In the genomic region with DNA sequence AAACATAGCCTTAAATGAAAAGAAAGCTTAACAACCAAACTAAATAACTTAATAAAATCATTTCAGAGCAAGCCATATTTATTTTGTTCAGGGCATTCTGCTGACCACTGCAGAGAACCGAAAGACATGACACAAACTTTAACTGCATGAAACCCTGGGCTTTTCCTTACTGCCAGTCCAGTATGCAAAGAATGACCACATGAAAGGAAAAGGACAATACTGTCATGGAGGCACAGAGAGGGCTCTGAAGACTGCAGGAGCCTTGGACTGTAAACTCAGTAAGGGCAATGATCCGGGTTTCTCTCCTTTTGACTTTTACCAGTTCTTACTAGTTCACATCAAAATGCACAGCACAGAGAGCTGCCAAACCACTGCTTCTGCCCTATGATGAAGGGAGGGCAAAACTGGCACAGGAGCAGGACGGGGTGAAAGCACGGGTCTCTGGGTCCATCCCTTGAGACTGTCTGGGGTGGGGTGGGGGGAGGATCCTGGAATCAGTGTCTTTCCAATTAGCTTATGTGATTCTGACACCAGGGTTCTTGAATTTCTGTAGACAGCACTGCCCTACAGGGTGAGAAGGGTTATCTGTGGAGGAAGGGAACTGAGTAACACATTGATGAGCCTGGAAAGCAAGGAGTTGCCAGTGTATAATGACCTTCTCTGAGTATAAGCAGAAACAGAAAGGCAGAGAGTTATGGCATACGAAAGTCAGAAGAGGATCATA, we compare ENCODE assay signal across 17 cellular contexts. TPM values are rescaled to one million over a fixed set of nuclear protein-coding genes. Genes with fewer than 3 reads are reported as not detected.
DNase-seq lines count a peak whose midpoint lies in the region; ATAC-seq, FAIRE-seq and TF ChIP-seq lines count a peak whose summit lies in the region.
"Had no signal": no experiment of that assay in that cellular context is flagged by ENCODE, and none has a peak within 500 bp of the region (broad histone marks: within the 10 kb centered on the region; RNA-seq: fewer than 3 reads in every experiment).

No MANE protein-coding gene starts in this region.

- BruUV-seq in endothelial cell of umbilical vein (replicated peaks; lab: Mats Ljungman, UMichigan) = no TSS peak

- TF ChIP-seq POLR2A in heart left ventricle (IDR thresholded peaks at IDR 0.05) = no peak
- no peak for TF ChIP-seq POLR2A in endothelial cell of umbilical vein (IDR thresholded peaks at IDR 0.05; ENCODE audit: low read depth, low read length)
- TF ChIP-seq POLR2A in uterus (IDR thresholded peaks at IDR 0.05) = no peak

- POLR2A ChIA-PET in endothelial cell of umbilical vein (lab: Charles Lee) = no interaction called here

- CTCF ChIA-PET in endothelial cell of umbilical vein (lab: Charles Lee) = interaction anchor here (1.4 to 1.5 kb wide), 2 partner anchors 12 to 23 kb away, joined by 4 to 5 read pairs; no protein-coding TSS in a partner anchor

- no peak overlapping the region for H2AFZ ChIP-seq in endothelial cell of umbilical vein (ENCODE audit: low read depth, low read length)

- no peaks in the 10 kb centered on the region for H3K27me3 Mint-ChIP-seq in natural killer cell treated with Interleukin-12 subunit alpha and Interleukin-12 subunit beta and Interleukin-15 and Interleukin-18, amount 100 ng/mL, for 72 hours
- no peaks in the 10 kb centered on the region for H3K27me3 Mint-ChIP-seq in type B pancreatic cell
- H3K27me3 Mint-ChIP-seq: activated T-helper 17 cell treated with anti-CD3 and anti-CD28 coated beads, Interleukin-2, amount 50 U/mL, for 72 hours had no signal

- ATAC-seq in heart left ventricle = peak in 3 of 4 donors; percentile 37 to 49 (median 41)
- peak; percentile 31 to 52 for ATAC-seq in natural killer cell treated with Interleukin-12 subunit alpha and Interleukin-12 subunit beta and Interleukin-15 and Interleukin-18, amount 100 ng/mL, for 72 hours
- ATAC-seq: CD8-positive, alpha-beta T cell; PC-3 had no signal

- no peak overlapping the region for H3K9ac ChIP-seq in endothelial cell of umbilical vein (replicated peaks; ENCODE audit: extremely low read depth, insufficient read depth, low read length)

- FAIRE-seq in endothelial cell of umbilical vein (lab: Jason Lieb, UNC) = peak; percentile 38
- FAIRE-seq: keratinocyte had no signal

- H3K79me2 ChIP-seq in endothelial cell of umbilical vein (ENCODE audit: control insufficient read depth, insufficient read depth, low read length) = no peaks in the 10 kb centered on the region

- H3K4me3 Mint-ChIP-seq in natural killer cell treated with Interleukin-12 subunit alpha and Interleukin-12 subunit beta and Interleukin-15 and Interleukin-18, amount 100 ng/mL, for 72 hours = peak overlapping the region; percentile 66
- no peak overlapping the region for H3K4me3 Mint-ChIP-seq in type B pancreatic cell
- H3K4me3 Mint-ChIP-seq: activated T-helper 17 cell treated with anti-CD3 and anti-CD28 coated beads, Interleukin-2, amount 50 U/mL, for 72 hours; CD8-positive, alpha-beta T cell had no signal

- no peaks in the 10 kb centered on the region for H3K36me3 Mint-ChIP-seq in natural killer cell treated with Interleukin-12 subunit alpha and Interleukin-12 subunit beta and Interleukin-15 and Interleukin-18, amount 100 ng/mL, for 72 hours
- peaks cover 26% of the 10 kb centered on the region for H3K36me3 Mint-ChIP-seq in type B pancreatic cell

- H3K27me3 ChIP-seq in heart left ventricle = no peaks in the 10 kb centered on the region
- no peaks in the 10 kb centered on the region for H3K27me3 ChIP-seq in right atrium auricular region
- H3K27me3 ChIP-seq in endothelial cell of umbilical vein (ENCODE audit: control insufficient read depth in 2 of 2, insufficient read depth in 2 of 2, low read length in 2 of 2) = no peaks in the 10 kb centered on the region
- no peaks in the 10 kb centered on the region for H3K27me3 ChIP-seq in uterus
- H3K27me3 ChIP-seq: tibial nerve had no signal

- H3K9me3 ChIP-seq in heart left ventricle (no peaks in the 10 kb centered on the region), right atrium auricular region (no peaks in the 10 kb centered on the region), endothelial cell of umbilical vein (replicated peaks; ENCODE audit: control insufficient read depth, insufficient read depth, low read length) (no peaks in the 10 kb centered on the region), uterus (no peaks in the 10 kb centered on the region)
- H3K9me3 ChIP-seq: tibial nerve had no signal

- no peaks in the 10 kb centered on the region for H3K9me1 ChIP-seq in endothelial cell of umbilical vein (replicated peaks; ENCODE audit: control insufficient read depth, extremely low read depth, insufficient read depth, low read length)

- no peak overlapping the region for H3K4me2 ChIP-seq in endothelial cell of umbilical vein (ENCODE audit: insufficient read depth, low read length)

- H3K27ac ChIP-seq in heart left ventricle (peak overlapping the region in 7 of 12 donors; percentile 1 to 50 (median 12)), right atrium auricular region (no peak overlapping the region), endothelial cell of umbilical vein (ENCODE audit: insufficient read depth, low read depth, low read length) (peak overlapping the region; percentile 14), uterus (no peak overlapping the region)
- H3K27ac ChIP-seq: VCaP had no signal

- H3K36me3 ChIP-seq in heart left ventricle (peaks cover 0 to 8% (median 0%) of the 10 kb centered on the region in 9 donors), right atrium auricular region (no peaks in the 10 kb centered on the region), endothelial cell of umbilical vein (ENCODE audit: control insufficient read depth in 2 of 2, extremely low read depth in 1 of 2, insufficient read depth in 2 of 2, low read length in 2 of 2) (no peaks in the 10 kb centered on the region), uterus (no peaks in the 10 kb centered on the region)

- dilution Hi-C loops in endothelial cell of umbilical vein (cut with MboI; ENCODE audit: extremely low pct_ligation_motif_present, low sequenced_read_pairs) = no loop called here

- TF ChIP-seq CTCF in heart left ventricle (IDR thresholded peaks at IDR 0.05) = no peak
- TF ChIP-seq CTCF in right atrium auricular region (IDR thresholded peaks at IDR 0.05) = no peak
- no peak for TF ChIP-seq CTCF in endothelial cell of umbilical vein (IDR thresholded peaks at IDR 0.05; ENCODE audit: extremely low read depth in 1 of 2, insufficient read depth in 1 of 2, low read depth in 1 of 2, low read length in 2 of 2)
- no peak for TF ChIP-seq CTCF in type B pancreatic cell (conservative IDR thresholded peaks at IDR 0.05)
- TF ChIP-seq CTCF in uterus (IDR thresholded peaks at IDR 0.05) = no peak

- DNase-seq in heart left ventricle (no peak), right atrium auricular region (ENCODE audit: low spot score) (no peak), endothelial cell of umbilical vein (ENCODE audit: low read depth, low spot score) (no peak), type B pancreatic cell (ENCODE audit: extremely low spot score, unreplicated experiment) (no peak), NCI-H2171 treated with DMSO at 0.1 percent for 48 hours (lab: John Stamatoyannopoulos, UW) (no peak), GOT3 (lab: John Stamatoyannopoulos, UW) (no peak), uterus (no peak)
- no peak for DNase-seq in natural killer cell treated with Interleukin-12 subunit alpha and Interleukin-12 subunit beta and Interleukin-15 and Interleukin-18, amount 100 ng/mL, for 72 hours (ENCODE audit: low spot score)
- DNase-seq: activated CD8-positive, alpha-beta memory T cell treated with anti-CD3 and anti-CD28 coated beads for 24 hours; CD8-positive, alpha-beta T cell; NCI-H187 treated with DMSO at 0.1 percent for 48 hours; stimulated activated CD4-positive, alpha-beta T cell treated with anti-CD3 and anti-CD28 coated beads, Interleukin-1b, Interleukin-23, amount 100 ng/mL, for 48 hours had no signal

- 67 to 87% (median 69%) methylated on average over 5 of the region's 5 CpGs for WGBS in heart left ventricle, 4 donors

- peak overlapping the region; percentile 30 to 65 for H3K27ac Mint-ChIP-seq in natural killer cell treated with Interleukin-12 subunit alpha and Interleukin-12 subunit beta and Interleukin-15 and Interleukin-18, amount 100 ng/mL, for 72 hours
- H3K27ac Mint-ChIP-seq in type B pancreatic cell = peak overlapping the region; percentile 59
- H3K27ac Mint-ChIP-seq: activated T-helper 17 cell treated with anti-CD3 and anti-CD28 coated beads, Interleukin-2, amount 50 U/mL, for 72 hours; CD8-positive, alpha-beta T cell had no signal

- H3K4me1 ChIP-seq in heart left ventricle (peaks cover 0 to 37% (median 9%) of the 10 kb centered on the region in 12 donors), right atrium auricular region (peaks cover 0 to 20% of the 10 kb centered on the region in 2 donors), endothelial cell of umbilical vein (ENCODE audit: control insufficient read depth, extremely low read depth, insufficient read depth, low read length) (peaks cover 20% of the 10 kb centered on the region), uterus (no peaks in the 10 kb centered on the region)

- peaks cover 23 to 29% of the 10 kb centered on the region in 2 donors for H3K4me1 Mint-ChIP-seq in natural killer cell treated with Interleukin-12 subunit alpha and Interleukin-12 subunit beta and Interleukin-15 and Interleukin-18, amount 100 ng/mL, for 72 hours (ENCODE audit: low read depth in 2 of 2)
- H3K4me1 Mint-ChIP-seq in type B pancreatic cell (ENCODE audit: unreplicated experiment) = peaks cover 13% of the 10 kb centered on the region
- H3K4me1 Mint-ChIP-seq: activated T-helper 17 cell treated with anti-CD3 and anti-CD28 coated beads, Interleukin-2, amount 50 U/mL, for 72 hours had no signal

- H3K9me3 Mint-ChIP-seq in natural killer cell treated with Interleukin-12 subunit alpha and Interleukin-12 subunit beta and Interleukin-15 and Interleukin-18, amount 100 ng/mL, for 72 hours = no peaks in the 10 kb centered on the region
- H3K9me3 Mint-ChIP-seq in type B pancreatic cell = peaks cover 5% of the 10 kb centered on the region
- H3K9me3 Mint-ChIP-seq: activated T-helper 17 cell treated with anti-CD3 and anti-CD28 coated beads, Interleukin-2, amount 50 U/mL, for 72 hours; CD8-positive, alpha-beta T cell had no signal

- intact Hi-C loops in heart left ventricle (cut with DNase I) (no loop called here), endothelial cell of umbilical vein (cut with micrococcal nuclease) (loop anchor here (1.0 to 2.0 kb wide), 2 partner anchors 30 to 45 kb away; no protein-coding TSS in a partner anchor), uterus (cut with DNase I; ENCODE audit: low total_unique reads) (no loop called here)

- H4K20me1 ChIP-seq in endothelial cell of umbilical vein (replicated peaks; ENCODE audit: control insufficient read depth, extremely low read depth, insufficient read depth, low read length) = no peaks in the 10 kb centered on the region

- no peak overlapping the region for H3K4me3 ChIP-seq in heart left ventricle
- H3K4me3 ChIP-seq in right atrium auricular region = no peak overlapping the region
- no peak overlapping the region for H3K4me3 ChIP-seq in endothelial cell of umbilical vein (replicated peaks in 1 of 3; ENCODE audit: insufficient read depth in 1 of 3, low read depth in 1 of 3, low read length in 3 of 3)
- no peak overlapping the region for H3K4me3 ChIP-seq in uterus
- H3K4me3 ChIP-seq: tibial nerve had no signal

RNA-seq across cellular contexts. Expression of a gene that starts 44.7 kb away (rescaled TPM):
- total RNA-seq in heart left ventricle = 10 to 100 TPM; 34.4 to 76.2 (median 40.5) TPM
- 10 to 100 TPM; 26.3 to 32.3 TPM for polyA plus RNA-seq in heart left ventricle
- total RNA-seq in right atrium auricular region = 10 to 100 TPM; 42.9 to 51.3 TPM
- 43.0 and 44.0 TPM in 2 replicates for total RNA-seq in endothelial cell of umbilical vein
- polyA plus RNA-seq in endothelial cell of umbilical vein = 43.1 and 45.2 TPM in 2 replicates
- 47.2 and 49.3 TPM in 2 replicates for polyA plus RNA-seq in endothelial cell of umbilical vein (2011; cell fraction: cytosol; rRNA removed)
- 40.6 and 41.0 TPM in 2 replicates for polyA plus RNA-seq in endothelial cell of umbilical vein (2011; cell fraction: nucleus; rRNA removed)
- polyA plus RNA-seq in endothelial cell of umbilical vein (2012) = 35.8 and 40.5 TPM in 2 replicates
- 29.3 and 35.4 TPM in 2 replicates for polyA minus RNA-seq in endothelial cell of umbilical vein
- 11.5 TPM for polyA minus RNA-seq in endothelial cell of umbilical vein (2011; cell fraction: cytosol; rRNA and poly(A)+ RNA removed)
- 30.5 and 41.8 TPM in 2 replicates for polyA minus RNA-seq in endothelial cell of umbilical vein (2011; cell fraction: nucleus; rRNA and poly(A)+ RNA removed)
- total RNA-seq in natural killer cell treated with Interleukin-12 subunit alpha and Interleukin-12 subunit beta and Interleukin-15 and Interleukin-18, amount 100 ng/mL, for 72 hours = 10 to 100 TPM; 12.4 to 17.0 TPM
- 28.1 and 52.1 TPM in 2 replicates for total RNA-seq in type B pancreatic cell (ENCODE audit: low replicate concordance)
- total RNA-seq in uterus = 100 to 1,000 TPM in 1 of 4 donors, 10 to 100 TPM in 3; 53.8 to 119 (median 85.8) TPM

Comparison
In these comparisons a context has a peak if more than half of its experiments do, and no peak if none do; other contexts are left out.
1. H3K27ac ChIP-seq: peak in heart left ventricle (7 of 12) and endothelial cell of umbilical vein (single experiment); none in right atrium auricular region (0 of 2) and uterus (0 of 2).